ENCODE assay signal across 8 cellular contexts in genomic region chr1:41496080-41497055, GRCh38. TPM values are rescaled to one million over a fixed set of nuclear protein-coding genes. Genes with fewer than 3 reads are reported as not detected.
DNase-seq lines count a peak whose midpoint lies in the region; ATAC-seq and TF ChIP-seq lines count a peak whose summit lies in the region.

No MANE protein-coding gene starts in this region.

- DNase-seq in GM10248 (ENCODE audit: extremely low spot score) (peak; percentile 76), LoVo (ENCODE audit: low spot score) (peak; percentile 90), trophoblast cell (peak; percentile 75 to 94)
- DNase-seq in activated effector memory CD4-positive, alpha-beta T cell treated with Interleukin-2 at 50 U/mL for 16 hours: peak; percentile 9

- H3K27me3 ChIP-seq in gastroesophageal sphincter (no peaks in the 10 kb centered on the region), trophoblast cell (ENCODE audit: insufficient read depth, low read length) (no peaks in the 10 kb centered on the region)

- peak overlapping the region; percentile 32 for H3K9ac ChIP-seq in trophoblast cell (ENCODE audit: low read length)

- peaks cover 5% of the 10 kb centered on the region for H3K79me2 ChIP-seq in trophoblast cell (ENCODE audit: control insufficient read depth, insufficient read depth, low read length, poor library complexity)

- H2BK12ac ChIP-seq in trophoblast cell (ENCODE audit: low read length): peak overlapping the region; percentile 95

- POLR2A ChIA-PET in GM10248 (lab: Yijun Ruan, JAX): no interaction called here

- peak overlapping the region; percentile 70 to 97 (median 90) for H3K27ac ChIP-seq in gastroesophageal sphincter
- H3K27ac ChIP-seq in trophoblast cell (ENCODE audit: low read depth, low read length): peak overlapping the region; percentile 61

- H3K4me2 ChIP-seq in trophoblast cell (ENCODE audit: low read length): peak overlapping the region; percentile 45

- 31% methylated on average over 15 of the region's 74 CpGs; no CpG with 5 or more reads in 1 of the 2 donors for WGBS in gastroesophageal sphincter (ENCODE audit: low coverage in 1 of 2), 2 donors
- no CpG with 5 or more reads among the region's 74 CpGs for WGBS in trophoblast cell (ENCODE audit: extremely low coverage, insufficient coverage, insufficient read length)

- TF ChIP-seq CTCF in GM10248 (IDR thresholded peaks at IDR 0.05; ENCODE audit: control extremely low read depth, extremely low read depth, low read depth, missing control alignments) (peak; percentile 11), gastroesophageal sphincter (IDR thresholded peaks at IDR 0.05) (peak in 3 of 4 experiments; percentile 45 to 61 (median 48))

- H2AFZ ChIP-seq in trophoblast cell (ENCODE audit: insufficient read depth, low read length, poor library complexity): peak overlapping the region; percentile 69

- H3K18ac ChIP-seq in trophoblast cell (ENCODE audit: low read length): peak overlapping the region; percentile 95

- peak; percentile 93 for TF ChIP-seq EP300 in gastroesophageal sphincter (IDR thresholded peaks at IDR 0.05)

- H4K8ac ChIP-seq in trophoblast cell (ENCODE audit: low read depth, low read length): peak overlapping the region; percentile 91

- CTCF ChIA-PET in GM10248 (lab: Yijun Ruan, JAX): interaction anchor here (0.7 to 10.6 kb wide), 5 partner anchors 8 to 678 kb away, joined by 3 to 104 read pairs (median 7); partner anchors contain the start of gene EDN2

- H3K79me1 ChIP-seq in trophoblast cell (ENCODE audit: low read length): peaks cover 26% of the 10 kb centered on the region

- peak overlapping the region; percentile 95 for H3K14ac ChIP-seq in trophoblast cell (ENCODE audit: low read length)

- ATAC-seq in gastroesophageal sphincter (peak; percentile 94), GM21390 (IDR thresholded peaks at IDR 0.05; ENCODE audit: unreplicated experiment) (no peak), GM21423 (IDR thresholded peaks at IDR 0.05; ENCODE audit: unreplicated experiment) (no peak), GM19452 (IDR thresholded peaks at IDR 0.05; ENCODE audit: unreplicated experiment) (no peak)

- H3K9me3 ChIP-seq in gastroesophageal sphincter: no peaks in the 10 kb centered on the region
- H3K9me3 ChIP-seq in trophoblast cell (ENCODE audit: insufficient read depth, low read depth, low read length): peaks cover 2% of the 10 kb centered on the region

- H4K12ac ChIP-seq in trophoblast cell (ENCODE audit: low read depth, low read length): peak overlapping the region; percentile 82

- H4K91ac ChIP-seq in trophoblast cell (ENCODE audit: low read depth, low read length): peak overlapping the region; percentile 99

- peak; percentile 71 to 85 for TF ChIP-seq POLR2A in gastroesophageal sphincter (IDR thresholded peaks at IDR 0.05)

- no peaks in the 10 kb centered on the region for H3K36me3 ChIP-seq in gastroesophageal sphincter
- H3K36me3 ChIP-seq in trophoblast cell (ENCODE audit: control insufficient read depth in 1 of 2, insufficient read depth in 2 of 2, low read length in 2 of 2): no peaks in the 10 kb centered on the region

- peak overlapping the region; percentile 93 for H2AK5ac ChIP-seq in trophoblast cell (ENCODE audit: low read length)

- peak overlapping the region; percentile 17 to 46 for H3K4me3 ChIP-seq in gastroesophageal sphincter
- no peak overlapping the region for H3K4me3 ChIP-seq in trophoblast cell (ENCODE audit: low read depth, low read length)

- no peak overlapping the region for H3K23ac ChIP-seq in trophoblast cell (ENCODE audit: low read length)

- H3K4me1 ChIP-seq in gastroesophageal sphincter (peaks cover 0 to 69% (median 29%) of the 10 kb centered on the region in 3 donors), trophoblast cell (ENCODE audit: control insufficient read depth in 1 of 2, insufficient read depth in 2 of 2, low read length in 2 of 2) (peaks cover 46 to 47% of the 10 kb centered on the region in 2 experiments)

- peak overlapping the region; percentile 78 for H3K4ac ChIP-seq in trophoblast cell (ENCODE audit: low read depth, low read length)

- peak overlapping the region; percentile 91 for H2BK5ac ChIP-seq in trophoblast cell (ENCODE audit: low read depth, low read length, poor library complexity)

- H2BK120ac ChIP-seq in trophoblast cell (ENCODE audit: insufficient read depth, low read length, poor library complexity): peak overlapping the region; percentile 99

RNA-seq across cellular contexts. Expression of gene EDN2, which starts 11.9 kb away (rescaled TPM):
- total RNA-seq in gastroesophageal sphincter: 1 to 10 TPM in 1 of 4 donors, under 1 TPM in 1, not detected in 2; 0.50 to 1.1 TPM
- 0.14 and 0.19 TPM in 2 replicates for polyA plus RNA-seq in trophoblast cell (2013)

Comparison
In these comparisons a context has a peak if more than half of its experiments do, and no peak if none do; other contexts are left out.
1. DNase-seq: peak in every context shown above with its lines; median percentile 90 in LoVo; 84 in trophoblast cell; 76 in GM10248; 9 in activated effector memory CD4-positive, alpha-beta T cell treated with Interleukin-2 at 50 U/mL for 16 hours.